In genomic region chr11:72924568-72925190, GRCh38 we compare ENCODE assay signal across 9 cellular contexts.
DNase-seq lines count a peak whose midpoint lies in the region; ATAC-seq, FAIRE-seq and TF ChIP-seq lines count a peak whose summit lies in the region.
"Had no signal": no experiment of that assay in that cellular context is flagged by ENCODE, and none has a peak within 500 bp of the region (broad histone marks: within the 10 kb centered on the region; RNA-seq: fewer than 3 reads in every experiment).

No MANE protein-coding gene starts in this region.

- ATAC-seq in GM21423 (IDR thresholded peaks at IDR 0.05; ENCODE audit: unreplicated experiment): no peak
- no peak for ATAC-seq in GM19467 (IDR thresholded peaks at IDR 0.05; ENCODE audit: unreplicated experiment)

- H3K4me1 ChIP-seq in esophagus muscularis mucosa: peaks cover 0 to 16% (median 10%) of the 10 kb centered on the region in 4 donors

- intact Hi-C loops in esophagus muscularis mucosa (cut with DNase I): loop anchor here (5.0 kb wide), 1 partner anchor 253 kb away; no protein-coding TSS in a partner anchor
- intact Hi-C loops in posterior vena cava (cut with DNase I): no loop called here

- no peak overlapping the region for H3K27ac ChIP-seq in esophagus muscularis mucosa (replicated peaks in 1 of 4)
- H3K27ac ChIP-seq: SK-N-MC had no signal

- no peaks in the 10 kb centered on the region for H3K27me3 ChIP-seq in esophagus muscularis mucosa

- H3K4me3 ChIP-seq in esophagus muscularis mucosa: no peak overlapping the region
- H3K4me3 ChIP-seq: SK-N-MC had no signal

- H3K9me3 ChIP-seq in esophagus muscularis mucosa: no peaks in the 10 kb centered on the region

- DNase-seq in GM10248 (ENCODE audit: extremely low spot score): peak; percentile 31
- peak; percentile 47 for DNase-seq in NCI-H69 (lab: John Stamatoyannopoulos, UW)
- no peak for DNase-seq in esophagus muscularis mucosa (ENCODE audit: extremely low spot score)
- peak; percentile 31 for DNase-seq in putamen (ENCODE audit: low spot score)
- no peak for DNase-seq in GM19239 (ENCODE audit: insufficient read length, low spot score)
- no peak for DNase-seq in posterior vena cava (ENCODE audit: low spot score)

- no peak for TF ChIP-seq EP300 in esophagus muscularis mucosa (IDR thresholded peaks at IDR 0.05)

- peak; percentile 48 for TF ChIP-seq CTCF in GM10248 (IDR thresholded peaks at IDR 0.05; ENCODE audit: control extremely low read depth, extremely low read depth, low read depth, missing control alignments)
- TF ChIP-seq CTCF in esophagus muscularis mucosa (IDR thresholded peaks at IDR 0.05): peak; percentile 54 to 57 (median 55)

- TF ChIP-seq POLR2A in esophagus muscularis mucosa (IDR thresholded peaks at IDR 0.05; ENCODE audit: low read depth): no peak

- CTCF ChIA-PET in GM10248 (lab: Yijun Ruan, JAX): interaction anchor here (0.9 to 2.6 kb wide), 7 partner anchors 9 to 253 kb away, joined by 3 to 22 read pairs (median 4); no protein-coding TSS in a partner anchor

- no peak for FAIRE-seq in GM19239 (lab: Jason Lieb, UNC)

- POLR2A ChIA-PET in GM10248 (lab: Yijun Ruan, JAX): no interaction called here

- no peaks in the 10 kb centered on the region for H3K36me3 ChIP-seq in esophagus muscularis mucosa

- 95% methylated on average over 1 of the region's 1 CpG for WGBS in esophagus muscularis mucosa

Comparison
In these comparisons a context has a peak if more than half of its experiments do, and no peak if none do; other contexts are left out.
1. DNase-seq: peak in GM10248 (single experiment), NCI-H69 (single experiment) and putamen (single experiment); none in esophagus muscularis mucosa (single experiment), GM19239 (single experiment) and posterior vena cava (single experiment).